In genomic region chr6:123641497-123641896, GRCh38 we compare ENCODE assay signal across 33 cellular contexts. TPM values are rescaled to one million over a fixed set of nuclear protein-coding genes. Genes with fewer than 3 reads are reported as not detected.
"Had no signal": no experiment of that assay in that cellular context is flagged by ENCODE, and none has a peak within 500 bp of the region (broad histone marks: within the 10 kb centered on the region; RNA-seq: fewer than 3 reads in every experiment).

No MANE protein-coding gene starts in this region.

- H3K4me1 ChIP-seq: pancreas, prostate gland, right lobe of liver, sigmoid colon, spleen, suprapubic skin, transverse colon, upper lobe of right lung, uterus had no signal

- ATAC-seq: naive thymus-derived CD4-positive, alpha-beta T cell; natural killer cell; pancreas; right cardiac atrium; right lobe of liver; stimulated activated memory B cell treated with anti-CD40 and anti-IgM and Interleukin-4, amounts not matched to agents 10 μg/mL and 1 μg/mL and 100 μg/mL, for 72 hours; stimulated activated naive CD8-positive, alpha-beta T cell treated with anti-CD3 and anti-CD28 coated beads, Interleukin-15, amount 100 ng/mL, for 72 hours; stimulated activated naive CD8-positive, alpha-beta T cell treated with anti-CD3 and anti-CD28 coated beads, Interleukin-15, Interleukin-2, amounts not matched to agents 100 U/mL and 50 U/mL, for 24 hours; upper lobe of right lung had no signal

- H3K27ac ChIP-seq: neutrophil, pancreas, prostate gland, right lobe of liver, sigmoid colon, skin epidermis, spleen, suprapubic skin, testis, tibial artery, transverse colon, upper lobe of right lung, uterus had no signal

- H3K27me3 Mint-ChIP-seq: naive thymus-derived CD4-positive, alpha-beta T cell; stimulated activated memory B cell treated with anti-CD40 and anti-IgM and Interleukin-4, amounts not matched to agents 10 μg/mL and 1 μg/mL and 100 μg/mL, for 72 hours; stimulated activated naive CD8-positive, alpha-beta T cell treated with anti-CD3 and anti-CD28 coated beads, Interleukin-15, amount 100 ng/mL, for 72 hours; type B pancreatic cell had no signal

- H3K36me3 ChIP-seq: neutrophil, pancreas, prostate gland, right lobe of liver, sigmoid colon, spleen, suprapubic skin, tibial artery, transverse colon, upper lobe of right lung, uterus had no signal

- H3K4me3 Mint-ChIP-seq: naive thymus-derived CD4-positive, alpha-beta T cell; natural killer cell; nephron; neural crest cell; stimulated activated memory B cell treated with anti-CD40 and anti-IgM and Interleukin-4, amounts not matched to agents 10 μg/mL and 1 μg/mL and 100 μg/mL, for 72 hours; stimulated activated naive CD8-positive, alpha-beta T cell treated with anti-CD3 and anti-CD28 coated beads, Interleukin-15, amount 100 ng/mL, for 72 hours; type B pancreatic cell had no signal

- H3K27ac Mint-ChIP-seq: naive thymus-derived CD4-positive, alpha-beta T cell; natural killer cell; nephron; stimulated activated memory B cell treated with anti-CD40 and anti-IgM and Interleukin-4, amounts not matched to agents 10 μg/mL and 1 μg/mL and 100 μg/mL, for 72 hours; stimulated activated naive CD8-positive, alpha-beta T cell treated with anti-CD3 and anti-CD28 coated beads, Interleukin-15, amount 100 ng/mL, for 72 hours; type B pancreatic cell had no signal

- H3K9me3 Mint-ChIP-seq: stimulated activated memory B cell treated with anti-CD40 and anti-IgM and Interleukin-4, amounts not matched to agents 10 μg/mL and 1 μg/mL and 100 μg/mL, for 72 hours; stimulated activated naive CD8-positive, alpha-beta T cell treated with anti-CD3 and anti-CD28 coated beads, Interleukin-15, amount 100 ng/mL, for 72 hours; type B pancreatic cell had no signal

- H3K9me3 ChIP-seq: neutrophil, pancreas, prostate gland, right lobe of liver, sigmoid colon, suprapubic skin, testis, tibial artery, transverse colon, upper lobe of right lung, uterus had no signal

- H3K36me3 Mint-ChIP-seq: naive thymus-derived CD4-positive, alpha-beta T cell; natural killer cell; stimulated activated memory B cell treated with anti-CD40 and anti-IgM and Interleukin-4, amounts not matched to agents 10 μg/mL and 1 μg/mL and 100 μg/mL, for 72 hours; type B pancreatic cell had no signal

- H3K27me3 ChIP-seq: neutrophil, pancreas, right lobe of liver, sigmoid colon, spleen, suprapubic skin, testis, tibial artery, transverse colon, upper lobe of right lung, uterus had no signal

- H3K4me1 Mint-ChIP-seq: naive thymus-derived CD4-positive, alpha-beta T cell; natural killer cell; stimulated activated memory B cell treated with anti-CD40 and anti-IgM and Interleukin-4, amounts not matched to agents 10 μg/mL and 1 μg/mL and 100 μg/mL, for 72 hours; stimulated activated naive CD8-positive, alpha-beta T cell treated with anti-CD3 and anti-CD28 coated beads, Interleukin-15, amount 100 ng/mL, for 72 hours had no signal

- DNase-seq: naive thymus-derived CD4-positive, alpha-beta T cell; natural killer cell; nucleus accumbens; pancreas; right cardiac atrium; right lobe of liver; sigmoid colon; spleen; stimulated activated CD4-positive, alpha-beta T cell treated with anti-CD3 and anti-CD28 coated beads, Interleukin-12 subunit alpha, Interleukin-12 subunit beta, amount 100 ng/mL, for 4 hours; stimulated activated CD4-positive, alpha-beta T cell treated with anti-CD3 and anti-CD28 coated beads, Interleukin-1b, Interleukin-23, amount 100 ng/mL, for 48 hours; stimulated activated CD4-positive, alpha-beta T cell treated with anti-CD3 and anti-CD28 coated beads, Interleukin-4, amount 100 ng/mL, for 1 hour; stimulated activated CD4-positive, alpha-beta T cell treated with anti-CD3 and anti-CD28 coated beads, Interleukin-4, amount 100 ng/mL, for 4 hours; stimulated activated CD8-positive, alpha-beta memory T cell treated with anti-CD3 and anti-CD28 coated beads, Interleukin-4, amount 100 ng/mL, for 48 hours; stimulated activated naive CD4-positive, alpha-beta T cell; stimulated activated naive CD8-positive, alpha-beta T cell treated with anti-CD3 and anti-CD28 coated beads, Interleukin-15, amount 100 ng/mL, for 72 hours; stimulated activated naive CD8-positive, alpha-beta T cell treated with anti-CD3 and anti-CD28 coated beads, Interleukin-15, Interleukin-2, amounts not matched to agents 100 U/mL and 50 U/mL, for 24 hours; substantia nigra; testis; tibial artery; transverse colon; upper lobe of right lung; uterus had no signal

- H3K4me3 ChIP-seq: pancreas, prostate gland, right lobe of liver, sigmoid colon, skin epidermis, smooth muscle cell, spleen, suprapubic skin, testis, tibial artery, transverse colon, upper lobe of right lung, uterus had no signal

RNA-seq across cellular contexts. Expression of gene TRDN, which starts 4.7 kb away (rescaled TPM):
- total RNA-seq: naive thymus-derived CD4-positive, alpha-beta T cell; natural killer cell; neural crest cell; osteocyte; renal cortical epithelial cell; smooth muscle cell; spleen; suprapubic skin; upper lobe of right lung had no signal
